Comparison of ENCODE assay signal across 9 cellular contexts in the genomic region with DNA sequence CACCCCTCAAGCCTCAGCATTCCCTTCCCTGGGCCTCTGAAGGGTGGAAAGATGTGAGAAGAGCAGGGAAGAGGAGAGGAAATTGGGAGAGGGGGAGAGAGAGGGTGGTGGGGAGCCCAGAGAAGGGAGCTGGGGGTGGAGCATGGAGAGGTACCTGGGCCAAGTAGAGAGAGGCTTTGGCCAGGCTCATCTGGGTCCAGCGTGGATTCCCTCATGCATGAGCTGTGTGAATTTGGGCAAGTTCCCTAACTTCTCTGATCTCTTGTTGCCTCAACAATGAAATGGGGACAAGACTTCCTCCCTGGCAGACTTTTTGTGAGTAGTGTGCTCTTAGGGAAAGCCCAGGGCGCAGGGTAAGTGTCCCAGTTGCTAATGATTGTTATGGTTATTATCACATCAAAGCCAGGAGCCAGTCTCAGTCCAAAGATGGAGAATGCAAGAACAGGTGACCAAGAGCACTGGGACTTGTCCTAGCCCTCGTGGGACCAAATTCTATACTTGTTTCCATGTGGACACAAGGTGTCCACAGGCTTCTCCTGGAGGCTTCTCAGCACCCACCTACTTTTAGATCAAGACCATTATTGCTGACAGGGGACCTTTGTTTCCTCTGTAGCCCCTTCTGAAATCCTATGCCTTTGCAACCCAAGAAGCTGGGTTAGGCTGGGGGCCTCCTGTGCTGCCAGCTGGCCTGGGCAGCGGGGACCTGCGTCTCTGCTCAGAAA. TPM values are rescaled to one million over a fixed set of nuclear protein-coding genes. Genes with fewer than 3 reads are reported as not detected.
A peak's percentile ranks its signal among the peaks of the same experiment; 100 is the strongest.
DNase-seq lines count a peak whose midpoint lies in the region; ATAC-seq and TF ChIP-seq lines count a peak whose summit lies in the region.
"Had no signal": no experiment of that assay in that cellular context is flagged by ENCODE, and none has a peak within 500 bp of the region (broad histone marks: within the 10 kb centered on the region; RNA-seq: fewer than 3 reads in every experiment).

No MANE protein-coding gene starts in this region.

- TF ChIP-seq CTCF in OCI-LY3 (IDR thresholded peaks at IDR 0.05; ENCODE audit: low read depth, low read length) (no peak), neural crest cell (conservative IDR thresholded peaks at IDR 0.05) (no peak), WERI-Rb-1 (IDR thresholded peaks at IDR 0.05; ENCODE audit: low read depth, low read length) (no peak)

- H3K4me1 Mint-ChIP-seq in neural crest cell, result peaks cover 30% of the 10 kb centered on the region
- peaks cover 29 to 35% of the 10 kb centered on the region in 2 donors for H3K4me1 Mint-ChIP-seq in stimulated activated naive B cell treated with anti-CD40 and anti-IgM and Interleukin-4, amounts not matched to agents 10 μg/mL and 1 μg/mL and 100 μg/mL, for 72 hours

- H4K20me1 ChIP-seq in OCI-LY3 (ENCODE audit: insufficient read depth, low read length), result peaks cover 3% of the 10 kb centered on the region; the same call in 1 of the 2 replicates

- H3K4me3 ChIP-seq in ACC112 (ENCODE audit: low read depth, low read length), result peak overlapping the region; percentile 18; the same call in 1 of the 2 replicates
- peak overlapping the region; percentile 15; the same call in 1 of the 2 replicates for H3K4me3 ChIP-seq in OCI-LY3 (ENCODE audit: low read length)
- peak overlapping the region; percentile 13 for H3K4me3 ChIP-seq in effector memory CD4-positive, alpha-beta T cell (ENCODE audit: insufficient read depth, low read depth, low read length, poor library complexity, severe bottlenecking)
- no peak overlapping the region for H3K4me3 ChIP-seq in WERI-Rb-1 (ENCODE audit: low read depth, low read length)

- H3K36me3 ChIP-seq in ACC112 (ENCODE audit: insufficient read depth, low read length) (no peaks in the 10 kb centered on the region), OCI-LY3 (replicated peaks; ENCODE audit: low read depth, low read length) (peaks cover 11% of the 10 kb centered on the region), WERI-Rb-1 (no peaks in the 10 kb centered on the region)
- H3K36me3 ChIP-seq in effector memory CD4-positive, alpha-beta T cell (ENCODE audit: control insufficient read depth, insufficient read depth, low read length), result peaks cover 4% of the 10 kb centered on the region

- DNase-seq in effector memory CD4-positive, alpha-beta T cell, result no peak
- DNase-seq in neural crest cell (ENCODE audit: low read depth, low spot score) (no peak), ecto neural progenitor cell (ENCODE audit: low spot score) (no peak), WERI-Rb-1 (no peak), NCI-H1417 (lab: John Stamatoyannopoulos, UW) (no peak)
- no peak for DNase-seq in stimulated activated naive B cell treated with anti-CD40 and anti-IgM and Interleukin-4, amounts not matched to agents 10 μg/mL and 1 μg/mL and 100 μg/mL, for 72 hours
- DNase-seq: DMS79 had no signal

- H3K9me3 Mint-ChIP-seq in neural crest cell, result no peaks in the 10 kb centered on the region
- H3K9me3 Mint-ChIP-seq in stimulated activated naive B cell treated with anti-CD40 and anti-IgM and Interleukin-4, amounts not matched to agents 10 μg/mL and 1 μg/mL and 100 μg/mL, for 72 hours, result no peaks in the 10 kb centered on the region

- H3K9me3 ChIP-seq in OCI-LY3 (ENCODE audit: insufficient read depth, low read length) (no peaks in the 10 kb centered on the region), WERI-Rb-1 (ENCODE audit: severe bottlenecking) (no peaks in the 10 kb centered on the region)
- no peaks in the 10 kb centered on the region for H3K9me3 ChIP-seq in effector memory CD4-positive, alpha-beta T cell (ENCODE audit: control insufficient read depth, low read length)

- no peaks in the 10 kb centered on the region for H3K36me3 Mint-ChIP-seq in neural crest cell (ENCODE audit: low read depth)
- H3K36me3 Mint-ChIP-seq in stimulated activated naive B cell treated with anti-CD40 and anti-IgM and Interleukin-4, amounts not matched to agents 10 μg/mL and 1 μg/mL and 100 μg/mL, for 72 hours, result peaks cover 0 to 3% of the 10 kb centered on the region in 2 donors

- H3K4me1 ChIP-seq in ACC112 (ENCODE audit: control insufficient read depth, insufficient read depth, low read length, unreplicated experiment) (peaks cover 57% of the 10 kb centered on the region), OCI-LY3 (ENCODE audit: low read length) (peaks cover 66% of the 10 kb centered on the region)
- H3K4me1 ChIP-seq in effector memory CD4-positive, alpha-beta T cell (ENCODE audit: control insufficient read depth, insufficient read depth, low read length, poor library complexity, severe bottlenecking), result peaks cover 76% of the 10 kb centered on the region

- peak overlapping the region; percentile 61 for H3K4me2 ChIP-seq in OCI-LY3 (ENCODE audit: low read length)

- H3K9ac ChIP-seq in OCI-LY3 (ENCODE audit: low read length), result peak overlapping the region; percentile 51; the same call in 1 of the 2 replicates

- peak overlapping the region; percentile 99 for H3K27ac ChIP-seq in ACC112 (ENCODE audit: low read depth, low read length)
- peak overlapping the region; percentile 29 for H3K27ac ChIP-seq in OCI-LY3 (ENCODE audit: low read length)
- peak overlapping the region; percentile 72 for H3K27ac ChIP-seq in effector memory CD4-positive, alpha-beta T cell (ENCODE audit: insufficient read depth, low read length, poor library complexity, severe bottlenecking)
- H3K27ac ChIP-seq in WERI-Rb-1, result no peak overlapping the region

- H2AFZ ChIP-seq in ACC112 (ENCODE audit: low read length, unreplicated experiment), result no peak overlapping the region
- 0 out of 2 replicates have a peak overlapping the region, but pooled peaks have one; percentile 8 for H2AFZ ChIP-seq in OCI-LY3 (ENCODE audit: low read depth, low read length)

- H3K27me3 ChIP-seq in ACC112 (ENCODE audit: insufficient read depth, low read length) (no peaks in the 10 kb centered on the region), OCI-LY3 (ENCODE audit: low read depth, low read length) (no peaks in the 10 kb centered on the region), WERI-Rb-1 (ENCODE audit: insufficient read depth, low read depth, severe bottlenecking) (peaks cover 82% of the 10 kb centered on the region)
- H3K27me3 ChIP-seq in effector memory CD4-positive, alpha-beta T cell (replicated peaks; ENCODE audit: control insufficient read depth, insufficient read depth, low read length, poor library complexity, severe bottlenecking), result no peaks in the 10 kb centered on the region

- ATAC-seq in stimulated activated naive B cell treated with anti-CD40 and anti-IgM and Interleukin-4, amounts not matched to agents 10 μg/mL and 1 μg/mL and 100 μg/mL, for 72 hours (replicated peaks), result no peak

- no peak overlapping the region for H3K4me3 Mint-ChIP-seq in neural crest cell
- H3K4me3 Mint-ChIP-seq in stimulated activated naive B cell treated with anti-CD40 and anti-IgM and Interleukin-4, amounts not matched to agents 10 μg/mL and 1 μg/mL and 100 μg/mL, for 72 hours, result no peak overlapping the region

- peak overlapping the region; percentile 75 for H3K27ac Mint-ChIP-seq in neural crest cell (ENCODE audit: unreplicated experiment)
- no peak overlapping the region for H3K27ac Mint-ChIP-seq in stimulated activated naive B cell treated with anti-CD40 and anti-IgM and Interleukin-4, amounts not matched to agents 10 μg/mL and 1 μg/mL and 100 μg/mL, for 72 hours

- H3K27me3 Mint-ChIP-seq in neural crest cell (ENCODE audit: low read depth), result no peaks in the 10 kb centered on the region
- peaks cover 4 to 5% of the 10 kb centered on the region in 2 donors for H3K27me3 Mint-ChIP-seq in stimulated activated naive B cell treated with anti-CD40 and anti-IgM and Interleukin-4, amounts not matched to agents 10 μg/mL and 1 μg/mL and 100 μg/mL, for 72 hours

- peaks cover 18% of the 10 kb centered on the region for H3K79me2 ChIP-seq in ACC112 (ENCODE audit: control insufficient read depth, insufficient read depth, low read length, unreplicated experiment)
- H3K79me2 ChIP-seq in OCI-LY3 (ENCODE audit: low read length), result peaks cover 84% of the 10 kb centered on the region

RNA-seq across cellular contexts. Expression of a gene that starts 13.9 kb away (rescaled TPM):
- 0.07 and 0.09 TPM in 2 replicates for total RNA-seq in neural crest cell
